ENCODE assay signal across 8 cellular contexts in genomic region chr1:26530540-26530897, GRCh38. TPM values are rescaled to one million over a fixed set of nuclear protein-coding genes. Genes with fewer than 3 reads are reported as not detected.
DNase-seq lines count a peak whose midpoint lies in the region; TF ChIP-seq lines count a peak whose summit lies in the region.

No MANE protein-coding gene starts in this region.

- in situ Hi-C loops in astrocyte of the cerebellum (cut with HindIII; ENCODE audit: low sequenced_read_pairs) = no loop called here

- H3K79me2 ChIP-seq in ACC112 (ENCODE audit: control insufficient read depth, insufficient read depth, low read length, unreplicated experiment) = no peaks in the 10 kb centered on the region

- TF ChIP-seq CTCF in HFF-Myc (IDR thresholded peaks at IDR 0.05; ENCODE audit: low read depth, low read length, missing control alignments) = no peak
- TF ChIP-seq CTCF in astrocyte of the cerebellum (IDR thresholded peaks at IDR 0.05; ENCODE audit: low read depth, low read length, missing control alignments) = no peak

- peak overlapping the region; percentile 75 for H3K4me3 ChIP-seq in ACC112 (ENCODE audit: low read depth, low read length)
- H3K4me3 ChIP-seq in HFF-Myc (replicated peaks; ENCODE audit: low read depth, low read length) = peak overlapping the region; percentile 48
- peak overlapping the region; percentile 53 for H3K4me3 ChIP-seq in astrocyte of the cerebellum (ENCODE audit: low read depth, low read length)
- peak overlapping the region; percentile 67 for H3K4me3 ChIP-seq in mesodermal cell (ENCODE audit: extremely low read depth, insufficient read depth, low read length, poor library complexity, severe bottlenecking)

- no peaks in the 10 kb centered on the region for H3K27me3 ChIP-seq in ACC112 (ENCODE audit: insufficient read depth, low read length)

- H3K9me3 ChIP-seq in mesodermal cell (ENCODE audit: control insufficient read depth, low read length) = no peaks in the 10 kb centered on the region

- H3K36me3 ChIP-seq in ACC112 (ENCODE audit: insufficient read depth, low read length) (no peaks in the 10 kb centered on the region), mesodermal cell (ENCODE audit: control insufficient read depth, insufficient read depth, low read length) (no peaks in the 10 kb centered on the region)

- no peak for DNase-seq in HFF-Myc (ENCODE audit: extremely low read depth, low read depth)
- no peak for DNase-seq in astrocyte of the cerebellum (ENCODE audit: low read depth)
- no peak for DNase-seq in hypothalamus (lab: John Stamatoyannopoulos, UW)
- DNase-seq in NCI-H2107 (lab: John Stamatoyannopoulos, UW) = no peak
- no peak for DNase-seq in germinal center (ENCODE audit: low spot score)
- no peak for DNase-seq in NCI-H345 treated with DMSO at 0.1 percent for 48 hours (lab: John Stamatoyannopoulos, UW; ENCODE audit: unreplicated experiment)

- peak overlapping the region; percentile 92 for H2AFZ ChIP-seq in ACC112 (ENCODE audit: low read length, unreplicated experiment)

- H3K27ac ChIP-seq in ACC112 (ENCODE audit: low read depth, low read length) = no peak overlapping the region
- no peak overlapping the region for H3K27ac ChIP-seq in mesodermal cell (ENCODE audit: low read depth, low read length, severe bottlenecking)

- WGBS in mesodermal cell (ENCODE audit: insufficient coverage in 2 of 2), 2 experiments = 28% methylated on average over 3 of the region's 4 CpGs; no CpG with 5 or more reads in 1 of the 2 experiments

- H3K4me1 ChIP-seq in ACC112 (ENCODE audit: control insufficient read depth, insufficient read depth, low read length, unreplicated experiment) (peaks cover 10% of the 10 kb centered on the region), mesodermal cell (ENCODE audit: control insufficient read depth, insufficient read depth, low read length, poor library complexity, severe bottlenecking) (peaks cover 14% of the 10 kb centered on the region)

RNA-seq across cellular contexts. Expression of gene RPS6KA1, which starts 1.0 kb away (rescaled TPM):
- polyA plus RNA-seq in mesodermal cell (2013, experiment 1 of 2) = 31.4 TPM
- 26.2 TPM for polyA plus RNA-seq in mesodermal cell (2013, experiment 2 of 2)

RNA-seq across cellular contexts. Expression of gene HMGN2, which starts 58.3 kb away (rescaled TPM):
- polyA plus RNA-seq in mesodermal cell (2013, experiment 1 of 2) = 520 TPM
- 529 TPM for polyA plus RNA-seq in mesodermal cell (2013, experiment 2 of 2)
